16 cellular contexts compared by ENCODE assay signal in genomic region chr18:63562284-63562683, GRCh38. TPM values are rescaled to one million over a fixed set of nuclear protein-coding genes. Genes with fewer than 3 reads are reported as not detected.
DNase-seq lines count a peak whose midpoint lies in the region; ATAC-seq, FAIRE-seq and TF ChIP-seq lines count a peak whose summit lies in the region.
"Had no signal": no experiment of that assay in that cellular context is flagged by ENCODE, and none has a peak within 500 bp of the region (broad histone marks: within the 10 kb centered on the region; RNA-seq: fewer than 3 reads in every experiment).

No MANE protein-coding gene starts in this region.

- no peaks in the 10 kb centered on the region for H3K9me3 Mint-ChIP-seq in IgD-negative memory B cell
- no peaks in the 10 kb centered on the region for H3K9me3 Mint-ChIP-seq in osteocyte (ENCODE audit: unreplicated experiment)
- H3K9me3 Mint-ChIP-seq: activated CD4-positive, alpha-beta memory T cell treated with anti-CD3 and anti-CD28 coated beads, Interleukin-2, amount 10 ng/mL, durations not matched to agents 7 days and 5 days; T-helper 2 cell treated with Interferon-gamma antibody and Interleukin-4, amounts not matched to agents 5 μg/mL and 100 μg/mL, for 36 hours had no signal

- WGBS in ovary, 3 donors: 92% methylated on average over 4 of the region's 4 CpGs

- TF ChIP-seq CTCF in GM12865 (IDR thresholded peaks at IDR 0.05; ENCODE audit: insufficient read depth, low read depth, low read length, missing control alignments): no peak
- TF ChIP-seq CTCF in osteocyte (IDR thresholded peaks at IDR 0.05): no peak
- no peak for TF ChIP-seq CTCF in ovary (IDR thresholded peaks at IDR 0.05)
- no peak for TF ChIP-seq CTCF in D721Med (IDR thresholded peaks at IDR 0.05; ENCODE audit: insufficient read depth, missing control alignments)

- no peak for TF ChIP-seq POLR2A in ovary (IDR thresholded peaks at IDR 0.05)

- ATAC-seq in GM19395 (IDR thresholded peaks at IDR 0.05; ENCODE audit: unreplicated experiment) (peak; percentile 79), HG02763 (IDR thresholded peaks at IDR 0.05; ENCODE audit: unreplicated experiment) (peak; percentile 81)
- ATAC-seq: lower lobe of right lung, Panc1 had no signal

- H3K27ac Mint-ChIP-seq in IgD-negative memory B cell (peak overlapping the region in 2 of 3 donors; percentile 2 to 43), osteocyte (ENCODE audit: unreplicated experiment) (no peak overlapping the region)
- H3K27ac Mint-ChIP-seq: activated CD4-positive, alpha-beta memory T cell treated with anti-CD3 and anti-CD28 coated beads, Interleukin-2, amount 10 ng/mL, durations not matched to agents 7 days and 5 days; T-helper 2 cell treated with Interferon-gamma antibody and Interleukin-4, amounts not matched to agents 5 μg/mL and 100 μg/mL, for 36 hours had no signal

- H3K36me3 Mint-ChIP-seq in IgD-negative memory B cell (no peaks in the 10 kb centered on the region), osteocyte (ENCODE audit: unreplicated experiment) (no peaks in the 10 kb centered on the region)

- no peaks in the 10 kb centered on the region for H3K27me3 Mint-ChIP-seq in IgD-negative memory B cell
- H3K27me3 Mint-ChIP-seq in osteocyte (ENCODE audit: unreplicated experiment): peaks cover 16% of the 10 kb centered on the region

- H3K9me3 ChIP-seq in ovary: no peaks in the 10 kb centered on the region
- H3K9me3 ChIP-seq: lower lobe of right lung had no signal

- H3K36me3 ChIP-seq in ovary: no peaks in the 10 kb centered on the region
- H3K36me3 ChIP-seq: lower lobe of right lung had no signal

- no peaks in the 10 kb centered on the region for H3K4me1 ChIP-seq in ovary (ENCODE audit: insufficient read depth)
- H3K4me1 ChIP-seq: lower lobe of right lung had no signal

- H3K4me3 ChIP-seq in GM12865 (ENCODE audit: low read depth, low read length): no peak overlapping the region
- H3K4me3 ChIP-seq in ovary: no peak overlapping the region
- H3K4me3 ChIP-seq: lower lobe of right lung had no signal

- H3K4me1 Mint-ChIP-seq in IgD-negative memory B cell (peaks cover 6 to 15% (median 13%) of the 10 kb centered on the region in 3 donors), osteocyte (ENCODE audit: unreplicated experiment) (no peaks in the 10 kb centered on the region)
- H3K4me1 Mint-ChIP-seq: activated CD4-positive, alpha-beta memory T cell treated with anti-CD3 and anti-CD28 coated beads, Interleukin-2, amount 10 ng/mL, durations not matched to agents 7 days and 5 days had no signal

- FAIRE-seq in D721Med (lab: Jason Lieb, UNC): no peak

- no peak overlapping the region for H3K27ac ChIP-seq in ovary
- H3K27ac ChIP-seq: epithelial cell of prostate, lower lobe of right lung had no signal

- H3K4me3 Mint-ChIP-seq in IgD-negative memory B cell (peak overlapping the region in 2 of 4 donors; percentile 1 to 67), osteocyte (ENCODE audit: unreplicated experiment) (no peak overlapping the region)
- H3K4me3 Mint-ChIP-seq: activated CD4-positive, alpha-beta memory T cell treated with anti-CD3 and anti-CD28 coated beads, Interleukin-2, amount 10 ng/mL, durations not matched to agents 7 days and 5 days; T-helper 2 cell treated with Interferon-gamma antibody and Interleukin-4, amounts not matched to agents 5 μg/mL and 100 μg/mL, for 36 hours had no signal

- peak; percentile 33 for DNase-seq in GM12865 (ENCODE audit: low read depth)
- no peak for DNase-seq in osteocyte (ENCODE audit: extremely low spot score, unreplicated experiment)
- DNase-seq in ovary: no peak
- DNase-seq in D721Med (ENCODE audit: insufficient read length, low spot score): no peak
- DNase-seq in GM19240 (ENCODE audit: insufficient read length, low spot score): no peak
- DNase-seq: ACHN; activated CD4-positive, alpha-beta memory T cell treated with anti-CD3 and anti-CD28 coated beads, Interleukin-2, amount 10 ng/mL, durations not matched to agents 7 days and 5 days; caudate nucleus; KBM-7; lower lobe of right lung had no signal

- H3K27me3 ChIP-seq in ovary: no peaks in the 10 kb centered on the region

- intact Hi-C loops in ovary (cut with DNase I): no loop called here

- no peak for TF ChIP-seq EP300 in ovary (IDR thresholded peaks at IDR 0.05)

RNA-seq across cellular contexts. Expression of gene SERPINB12, which starts 20.1 kb away (rescaled TPM):
- polyA plus RNA-seq in IgD-negative memory B cell (not detected), ovary (not detected)
- total RNA-seq in osteocyte (not detected in 2 replicates), ovary (not detected)
- total RNA-seq: activated CD4-positive, alpha-beta memory T cell treated with anti-CD3 and anti-CD28 coated beads, Interleukin-2, amount 10 ng/mL, durations not matched to agents 7 days and 5 days; lower lobe of right lung had no signal

RNA-seq across cellular contexts. Expression of gene SERPINB13, which starts 24.9 kb away (rescaled TPM):
- polyA plus RNA-seq in IgD-negative memory B cell (not detected), ovary (not detected)
- total RNA-seq in osteocyte (not detected in 2 replicates), ovary (under 1 TPM in 1 of 7 donors, not detected in 6; 0.46 TPM)
- total RNA-seq: activated CD4-positive, alpha-beta memory T cell treated with anti-CD3 and anti-CD28 coated beads, Interleukin-2, amount 10 ng/mL, durations not matched to agents 7 days and 5 days; lower lobe of right lung had no signal
